ENCODE assay signal across 1 cellular context in genomic region chr1:235160965-235161684, GRCh38.
TF ChIP-seq lines count a peak whose summit lies in the region.

Gene RBM34 (minus strand): TSS chr1:235161250. CDS start chr1:235161226, 24 bp downstream.

TF ChIP-seq in HEK293, 187 proteins besides CTCF, POLR2A, EP300 and RAD21 (continued from another document):
- TF ChIP-seq ZNF518A (tag by site-specific recombination; conservative IDR thresholded peaks at IDR 0.05; ENCODE audit: low read depth), result peak; percentile 73
- peak; percentile 94 for TF ChIP-seq KLF17 (tag by site-specific recombination; IDR thresholded peaks at IDR 0.05)
- TF ChIP-seq TCF7L2 (IDR thresholded peaks at IDR 0.05; ENCODE audit: borderline replicate concordance, low read depth, low read length), result no peak
- peak; percentile 42; the same call in 1 of the 2 replicates for TF ChIP-seq ZNF146 (tag by site-specific recombination; IDR thresholded peaks at IDR 0.05)
- no peak for TF ChIP-seq AEBP2 (tag by site-specific recombination; IDR thresholded peaks at IDR 0.05; ENCODE audit: borderline replicate concordance)
- TF ChIP-seq ZNF366 (tag by site-specific recombination; conservative IDR thresholded peaks at IDR 0.05), result peak; percentile 97
- no peak for TF ChIP-seq MYNN (tag by site-specific recombination; IDR thresholded peaks at IDR 0.05; ENCODE audit: borderline replicate concordance)
- no peak for TF ChIP-seq ZNF701 (tag by site-specific recombination; IDR thresholded peaks at IDR 0.05)
- peak; percentile 37; the same call in 1 of the 2 replicates for TF ChIP-seq ZNF664 (tag by site-specific recombination; IDR thresholded peaks at IDR 0.05)
- TF ChIP-seq ZXDB (tag by site-specific recombination; IDR thresholded peaks at IDR 0.05), result peak; percentile 94
- peak; percentile 93 for TF ChIP-seq ZNF600 (tag by site-specific recombination; IDR thresholded peaks at IDR 0.05)
- TF ChIP-seq GFI1B (tag by site-specific recombination; IDR thresholded peaks at IDR 0.05), result no peak
- 0 out of 2 replicates have a peak, but pooled peaks have one; percentile 10 for TF ChIP-seq ZNF239 (tag by site-specific recombination; IDR thresholded peaks at IDR 0.05)
- no peak for TF ChIP-seq ZBTB49 (tag by site-specific recombination; IDR thresholded peaks at IDR 0.05; ENCODE audit: low read depth)
- TF ChIP-seq ZNF837 (tag by site-specific recombination; IDR thresholded peaks at IDR 0.05), result no peak
- peak; percentile 48; the same call in 1 of the 2 replicates for TF ChIP-seq ZNF488 (tag by site-specific recombination; IDR thresholded peaks at IDR 0.05)
- TF ChIP-seq OVOL3 (tag by site-specific recombination; IDR thresholded peaks at IDR 0.05), result peak; percentile 13
- TF ChIP-seq ZNF324 (tag by site-specific recombination; IDR thresholded peaks at IDR 0.05), result peak; percentile 66
- peak; percentile 90 for TF ChIP-seq KLF16 (tag by site-specific recombination; IDR thresholded peaks at IDR 0.05)
- peak; percentile 61 for TF ChIP-seq ZNF610 (tag by site-specific recombination; IDR thresholded peaks at IDR 0.05; ENCODE audit: borderline replicate concordance)
- TF ChIP-seq ZNF76 (tag by site-specific recombination; IDR thresholded peaks at IDR 0.05; ENCODE audit: borderline replicate concordance, low read depth), result peak; percentile 93
- no peak for TF ChIP-seq ZNF768 (tag by site-specific recombination; IDR thresholded peaks at IDR 0.05)
- no peak; the same call in 1 of the 2 replicates for TF ChIP-seq ZBTB6 (tag by site-specific recombination; IDR thresholded peaks at IDR 0.05)
- peak; percentile 85 for TF ChIP-seq PATZ1 (tag by site-specific recombination; IDR thresholded peaks at IDR 0.05)
- peak; percentile 60 for TF ChIP-seq ZNF394 (tag by site-specific recombination; IDR thresholded peaks at IDR 0.05; ENCODE audit: borderline replicate concordance)
- TF ChIP-seq ZNF561 (tag by site-specific recombination; IDR thresholded peaks at IDR 0.05; ENCODE audit: borderline replicate concordance), result peak; percentile 31; the same call in 1 of the 2 replicates
- peak; percentile 12; the same call in 1 of the 2 replicates for TF ChIP-seq BCL11A (tag by site-specific recombination; IDR thresholded peaks at IDR 0.05; ENCODE audit: low read depth)
- peak; percentile 55 for TF ChIP-seq ZFP69B (tag by site-specific recombination; IDR thresholded peaks at IDR 0.05)
- TF ChIP-seq ZNF660 (tag by site-specific recombination; IDR thresholded peaks at IDR 0.05), result peak; percentile 78; the same call in 1 of the 2 replicates
- peak; percentile 47; the same call in 1 of the 2 replicates for TF ChIP-seq TSHZ1 (tag by site-specific recombination; IDR thresholded peaks at IDR 0.05; ENCODE audit: borderline replicate concordance)
- TF ChIP-seq SCRT2 (tag by site-specific recombination; IDR thresholded peaks at IDR 0.05), result peak; percentile 99
- TF ChIP-seq FEZF1 (tag by site-specific recombination; IDR thresholded peaks at IDR 0.05), result 0 out of 2 replicates have a peak, but pooled peaks have one; percentile 4
